ENCODE assay signal across 8 cellular contexts in genomic region chr7:124929467-124930172, GRCh38. TPM values are rescaled to one million over a fixed set of nuclear protein-coding genes. Genes with fewer than 3 reads are reported as not detected.
A peak's percentile ranks its signal among the peaks of the same experiment; 100 is the strongest.
DNase-seq lines count a peak whose midpoint lies in the region; ATAC-seq and TF ChIP-seq lines count a peak whose summit lies in the region.

Gene POT1, minus strand, starts transcription at chr7:124929825. Its CDS starts 32,652 bp downstream, at chr7:124897173.

- TF ChIP-seq CTCF in GM10248 (IDR thresholded peaks at IDR 0.05; ENCODE audit: control extremely low read depth, extremely low read depth, low read depth, missing control alignments) (no peak), omental fat pad (IDR thresholded peaks at IDR 0.05) (no peak), testis (IDR thresholded peaks at IDR 0.05) (peak in 1 of 3 experiments; percentile 18)

- intact Hi-C loops in testis (cut with DNase I; ENCODE audit: low total_unique reads), result no loop called here

- peaks cover 16% of the 10 kb centered on the region for H3K36me3 Mint-ChIP-seq in activated naive CD8-positive, alpha-beta T cell

- no peak for TF ChIP-seq POLR2A in testis (IDR thresholded peaks at IDR 0.05)

- CTCF ChIA-PET in GM10248 (lab: Yijun Ruan, JAX), result interaction anchor here (0.7 to 2.4 kb wide), 6 partner anchors 9 to 43 kb away, joined by 3 to 9 read pairs (median 4); no protein-coding TSS in a partner anchor

- 0 to 1% methylated on average over 42 to 44 of the region's 45 CpGs for WGBS in testis, 2 donors

- no peaks in the 10 kb centered on the region for H3K27me3 Mint-ChIP-seq in activated naive CD8-positive, alpha-beta T cell

- peaks cover 52% of the 10 kb centered on the region for H3K4me1 Mint-ChIP-seq in activated naive CD8-positive, alpha-beta T cell (ENCODE audit: low read depth)

- peak within 1 kb of the TSS; percentile 61 to 77 for H3K4me3 ChIP-seq in testis

- H3K9me3 Mint-ChIP-seq in activated naive CD8-positive, alpha-beta T cell (ENCODE audit: low read depth), result no peaks in the 10 kb centered on the region

- peaks cover 6% of the 10 kb centered on the region for H3K4me1 ChIP-seq in testis

- H3K9me3 ChIP-seq in testis, result no peaks in the 10 kb centered on the region

- H3K4me3 Mint-ChIP-seq in activated naive CD8-positive, alpha-beta T cell, result peak within 1 kb of the TSS; percentile 99

- POLR2A ChIA-PET in GM10248 (lab: Yijun Ruan, JAX), result interaction anchor here (1.4 kb wide), 1 partner anchor 11 kb away, joined by 6 read pairs; no protein-coding TSS in a partner anchor

- H3K27ac ChIP-seq in testis, result peak within 1 kb of the TSS; percentile 88 to 94

- no peaks in the 10 kb centered on the region for H3K36me3 ChIP-seq in testis (ENCODE audit: low read depth, missing control alignments)

- peak; percentile 92 for DNase-seq in GM10248 (ENCODE audit: extremely low spot score)
- peak; percentile 99 for DNase-seq in NCI-H1105 (lab: John Stamatoyannopoulos, UW)
- DNase-seq in SKM-1 treated with dmso at 0.1 percent for 144 hours (lab: John Stamatoyannopoulos, UW; ENCODE audit: unreplicated experiment), result peak; percentile 99
- peak; percentile 99 for DNase-seq in glomerular visceral epithelial cell (ENCODE audit: extremely low spot score)
- peak; percentile 91 for DNase-seq in omental fat pad (ENCODE audit: low spot score)
- peak; percentile 99 for DNase-seq in testis

- H3K27ac Mint-ChIP-seq in activated naive CD8-positive, alpha-beta T cell, result peak within 1 kb of the TSS; percentile 97

- ATAC-seq in HG02623 (IDR thresholded peaks at IDR 0.05; ENCODE audit: unreplicated experiment) (peak; percentile 100), omental fat pad (ENCODE audit: low FRiP score) (peak; percentile 100)

- no peaks in the 10 kb centered on the region for H3K27me3 ChIP-seq in testis

RNA-seq across cellular contexts. Expression of gene POT1, which starts in this region (rescaled TPM):
- total RNA-seq in omental fat pad (10 to 100 TPM in 3 of 4 donors, 1 to 10 TPM in 1; 9.4 to 30.9 (median 16.5) TPM), testis (10 to 100 TPM; 58.4 to 64.3 TPM)
- 28.9 TPM for polyA plus RNA-seq in testis (ENCODE audit: insufficient read depth, low read depth, low replicate concordance)

Comparison
In these comparisons a context has a peak if more than half of its experiments do, and no peak if none do; other contexts are left out.
1. Peak in every context shown above with its lines: DNase-seq, ATAC-seq, H3K4me3 ChIP-seq and H3K27ac ChIP-seq.